In genomic region chr17:19110189-19111094, GRCh38 we compare ENCODE assay signal across 9 cellular contexts. TPM values are rescaled to one million over a fixed set of nuclear protein-coding genes. Genes with fewer than 3 reads are reported as not detected.
A peak's percentile ranks its signal among the peaks of the same experiment; 100 is the strongest.
DNase-seq lines count a peak whose midpoint lies in the region; ATAC-seq, FAIRE-seq and TF ChIP-seq lines count a peak whose summit lies in the region.
"Not testable (repeated sequence)": the region's sequence is repeated elsewhere in the genome, so short reads cannot be mapped to it uniquely, and the experiment has no call there.
"Had no signal": no experiment of that assay in that cellular context is flagged by ENCODE, and none has a peak within 500 bp of the region (broad histone marks: within the 10 kb centered on the region; RNA-seq: fewer than 3 reads in every experiment).

No MANE protein-coding gene starts in this region.

- ATAC-seq in GM18505 (IDR thresholded peaks at IDR 0.05; ENCODE audit: unreplicated experiment) (peak; percentile 28), GM21390 (IDR thresholded peaks at IDR 0.05; ENCODE audit: unreplicated experiment) (peak; percentile 48), HG02885 (IDR thresholded peaks at IDR 0.05; ENCODE audit: poor library complexity, unreplicated experiment) (peak; percentile 17), Right ventricle myocardium superior (ENCODE audit: poor library complexity) (peak; percentile 81), pancreas (peak; percentile 71 to 82 (median 76))
- peak; percentile 46 to 60 for ATAC-seq in activated T-cell treated with anti-CD3 and anti-CD28 coated beads, Interleukin-2, amount 50 U/mL, for 72 hours (replicated peaks in 1 of 2)

- H3K27ac ChIP-seq in HUES6 (ENCODE audit: low read depth, low read length); pancreas; urinary bladder (ENCODE audit: low read depth): not testable (repeated sequence)

- intact Hi-C loops in Right ventricle myocardium superior (cut with DNase I); pancreas (cut with DNase I): not testable (repeated sequence)

- H3K4me3 ChIP-seq in HUES6 (ENCODE audit: low read depth, low read length) (peak overlapping the region; percentile 58; the same call in 1 of the 2 replicates), urinary bladder (ENCODE audit: low read depth, low read length) (peak overlapping the region; percentile 35)
- not testable (repeated sequence) for H3K4me3 ChIP-seq in pancreas

- not testable (repeated sequence) for TF ChIP-seq CTCF in pancreas (IDR thresholded peaks at IDR 0.05)

- not testable (repeated sequence) for H3K9me3 Mint-ChIP-seq in activated T-cell treated with anti-CD3 and anti-CD28 coated beads, Interleukin-2, amount 50 U/mL, for 72 hours

- not testable (repeated sequence) for H3K27me3 Mint-ChIP-seq in activated T-cell treated with anti-CD3 and anti-CD28 coated beads, Interleukin-2, amount 50 U/mL, for 72 hours (ENCODE audit: low read depth)

- not testable (repeated sequence) for H3K4me3 Mint-ChIP-seq in activated T-cell treated with anti-CD3 and anti-CD28 coated beads, Interleukin-2, amount 50 U/mL, for 72 hours

- H3K9ac ChIP-seq in HUES6 (ENCODE audit: low read length) = not testable (repeated sequence)

- DNase-seq in activated T-cell treated with anti-CD3 and anti-CD28 coated beads, Interleukin-2, amount 50 U/mL, for 72 hours; Right ventricle myocardium superior; pancreas: not testable (repeated sequence)

- not testable (repeated sequence) for H3K36me3 ChIP-seq in HUES6 (ENCODE audit: control insufficient read depth, insufficient read depth, low read length); pancreas; urinary bladder (ENCODE audit: insufficient read depth)

- H3K27me3 ChIP-seq in HUES6 (ENCODE audit: control insufficient read depth, insufficient read depth, low read length); pancreas: not testable (repeated sequence)

- not testable (repeated sequence) for FAIRE-seq in pancreas (lab: Jason Lieb, UNC)

- H3K4me1 Mint-ChIP-seq in activated T-cell treated with anti-CD3 and anti-CD28 coated beads, Interleukin-2, amount 50 U/mL, for 72 hours (ENCODE audit: low read depth) = not testable (repeated sequence)

- peak overlapping the region; percentile 42 for H3K27ac Mint-ChIP-seq in activated T-cell treated with anti-CD3 and anti-CD28 coated beads, Interleukin-2, amount 50 U/mL, for 72 hours

- not testable (repeated sequence) for H3K36me3 Mint-ChIP-seq in activated T-cell treated with anti-CD3 and anti-CD28 coated beads, Interleukin-2, amount 50 U/mL, for 72 hours (ENCODE audit: insufficient read depth in 2 of 2)

- not testable (repeated sequence) for TF ChIP-seq POLR2A in GM18505 (IDR thresholded peaks at IDR 0.05; ENCODE audit: borderline replicate concordance, extremely low read depth, insufficient read depth, insufficient read length)

- not testable (repeated sequence) for H3K4me1 ChIP-seq in HUES6 (ENCODE audit: control insufficient read depth, insufficient read depth, low read length); pancreas; urinary bladder (ENCODE audit: insufficient read depth)

- H3K9me3 ChIP-seq in HUES6 (ENCODE audit: control insufficient read depth, insufficient read depth, low read depth, low read length); pancreas: not testable (repeated sequence)

- 0% methylated on average over 1 of the region's 44 CpGs; no CpG with 5 or more reads in 1 of the 2 donors for WGBS in pancreas, 2 donors
- no CpG with 5 or more reads among the region's 44 CpGs for WGBS in urinary bladder

RNA-seq across cellular contexts. Expression of gene GRAPL, which starts 16.9 kb away (rescaled TPM):
- total RNA-seq in activated T-cell treated with anti-CD3 and anti-CD28 coated beads, Interleukin-2, amount 50 U/mL, for 72 hours = 1 to 10 TPM; 2.8 to 5.1 TPM
- total RNA-seq in Right ventricle myocardium superior (1.5 TPM), pancreas (under 1 TPM in 4 of 6 donors, not detected in 2; 0.19 to 1.00 (median 0.54) TPM), urinary bladder (2.6 TPM)
- polyA plus RNA-seq in pancreas (1 to 10 TPM in 1 of 2 donors, under 1 TPM in 1; 0.87 to 2.5 TPM), urinary bladder (1.2 TPM)
- total RNA-seq: G401 had no signal

Comparison
In these comparisons a context has a peak if more than half of its experiments do, and no peak if none do; other contexts are left out.
1. ATAC-seq: peak in every context shown above with its lines; median percentile 81 in Right ventricle myocardium superior; 76 in pancreas; 53 in activated T-cell treated with anti-CD3 and anti-CD28 coated beads, Interleukin-2, amount 50 U/mL, for 72 hours; 48 in GM21390; 28 in GM18505; 17 in HG02885.